ENCODE assay signal across 1 cellular context in the genomic region with DNA sequence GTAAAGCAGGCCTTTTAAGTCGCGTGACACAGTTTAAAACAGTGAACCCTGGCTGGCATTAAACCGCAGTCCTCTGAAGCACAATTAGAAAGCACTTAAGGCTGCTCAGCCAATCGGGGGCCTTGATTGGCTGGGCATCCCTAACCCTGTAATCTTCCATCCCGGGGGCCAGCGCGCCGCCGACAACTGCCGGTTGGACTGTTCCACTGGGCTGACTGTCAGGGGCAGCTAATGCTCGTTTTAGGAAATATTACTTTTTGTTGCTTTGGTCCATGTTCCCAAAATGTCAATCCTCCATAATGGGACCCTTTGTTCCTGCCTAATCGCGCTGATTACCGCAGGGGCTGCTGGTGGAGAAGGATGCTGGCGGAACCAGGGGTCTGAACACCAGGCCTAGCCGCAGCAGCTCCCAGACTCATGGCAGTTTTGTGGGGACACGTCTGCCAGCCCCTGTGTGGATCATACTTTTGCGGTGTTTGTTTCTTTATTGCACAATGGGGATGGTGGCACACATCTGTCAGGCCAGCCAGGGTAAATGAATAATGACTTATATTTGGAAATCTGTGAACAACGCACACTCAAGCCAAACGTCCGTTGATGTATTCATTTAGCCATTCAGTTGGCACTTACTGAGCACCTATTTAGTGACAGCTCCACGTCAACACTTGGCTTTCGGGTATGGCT.
TF ChIP-seq lines count a peak whose summit lies in the region.

No MANE protein-coding gene starts in this region.

TF ChIP-seq in H1, 55 proteins besides CTCF, POLR2A, EP300 and RAD21 (continued from another document):
- TF ChIP-seq CHD1 (IDR thresholded peaks at IDR 0.05; ENCODE audit: low read depth, low read length), result no peak
- TF ChIP-seq, protein P1, sequence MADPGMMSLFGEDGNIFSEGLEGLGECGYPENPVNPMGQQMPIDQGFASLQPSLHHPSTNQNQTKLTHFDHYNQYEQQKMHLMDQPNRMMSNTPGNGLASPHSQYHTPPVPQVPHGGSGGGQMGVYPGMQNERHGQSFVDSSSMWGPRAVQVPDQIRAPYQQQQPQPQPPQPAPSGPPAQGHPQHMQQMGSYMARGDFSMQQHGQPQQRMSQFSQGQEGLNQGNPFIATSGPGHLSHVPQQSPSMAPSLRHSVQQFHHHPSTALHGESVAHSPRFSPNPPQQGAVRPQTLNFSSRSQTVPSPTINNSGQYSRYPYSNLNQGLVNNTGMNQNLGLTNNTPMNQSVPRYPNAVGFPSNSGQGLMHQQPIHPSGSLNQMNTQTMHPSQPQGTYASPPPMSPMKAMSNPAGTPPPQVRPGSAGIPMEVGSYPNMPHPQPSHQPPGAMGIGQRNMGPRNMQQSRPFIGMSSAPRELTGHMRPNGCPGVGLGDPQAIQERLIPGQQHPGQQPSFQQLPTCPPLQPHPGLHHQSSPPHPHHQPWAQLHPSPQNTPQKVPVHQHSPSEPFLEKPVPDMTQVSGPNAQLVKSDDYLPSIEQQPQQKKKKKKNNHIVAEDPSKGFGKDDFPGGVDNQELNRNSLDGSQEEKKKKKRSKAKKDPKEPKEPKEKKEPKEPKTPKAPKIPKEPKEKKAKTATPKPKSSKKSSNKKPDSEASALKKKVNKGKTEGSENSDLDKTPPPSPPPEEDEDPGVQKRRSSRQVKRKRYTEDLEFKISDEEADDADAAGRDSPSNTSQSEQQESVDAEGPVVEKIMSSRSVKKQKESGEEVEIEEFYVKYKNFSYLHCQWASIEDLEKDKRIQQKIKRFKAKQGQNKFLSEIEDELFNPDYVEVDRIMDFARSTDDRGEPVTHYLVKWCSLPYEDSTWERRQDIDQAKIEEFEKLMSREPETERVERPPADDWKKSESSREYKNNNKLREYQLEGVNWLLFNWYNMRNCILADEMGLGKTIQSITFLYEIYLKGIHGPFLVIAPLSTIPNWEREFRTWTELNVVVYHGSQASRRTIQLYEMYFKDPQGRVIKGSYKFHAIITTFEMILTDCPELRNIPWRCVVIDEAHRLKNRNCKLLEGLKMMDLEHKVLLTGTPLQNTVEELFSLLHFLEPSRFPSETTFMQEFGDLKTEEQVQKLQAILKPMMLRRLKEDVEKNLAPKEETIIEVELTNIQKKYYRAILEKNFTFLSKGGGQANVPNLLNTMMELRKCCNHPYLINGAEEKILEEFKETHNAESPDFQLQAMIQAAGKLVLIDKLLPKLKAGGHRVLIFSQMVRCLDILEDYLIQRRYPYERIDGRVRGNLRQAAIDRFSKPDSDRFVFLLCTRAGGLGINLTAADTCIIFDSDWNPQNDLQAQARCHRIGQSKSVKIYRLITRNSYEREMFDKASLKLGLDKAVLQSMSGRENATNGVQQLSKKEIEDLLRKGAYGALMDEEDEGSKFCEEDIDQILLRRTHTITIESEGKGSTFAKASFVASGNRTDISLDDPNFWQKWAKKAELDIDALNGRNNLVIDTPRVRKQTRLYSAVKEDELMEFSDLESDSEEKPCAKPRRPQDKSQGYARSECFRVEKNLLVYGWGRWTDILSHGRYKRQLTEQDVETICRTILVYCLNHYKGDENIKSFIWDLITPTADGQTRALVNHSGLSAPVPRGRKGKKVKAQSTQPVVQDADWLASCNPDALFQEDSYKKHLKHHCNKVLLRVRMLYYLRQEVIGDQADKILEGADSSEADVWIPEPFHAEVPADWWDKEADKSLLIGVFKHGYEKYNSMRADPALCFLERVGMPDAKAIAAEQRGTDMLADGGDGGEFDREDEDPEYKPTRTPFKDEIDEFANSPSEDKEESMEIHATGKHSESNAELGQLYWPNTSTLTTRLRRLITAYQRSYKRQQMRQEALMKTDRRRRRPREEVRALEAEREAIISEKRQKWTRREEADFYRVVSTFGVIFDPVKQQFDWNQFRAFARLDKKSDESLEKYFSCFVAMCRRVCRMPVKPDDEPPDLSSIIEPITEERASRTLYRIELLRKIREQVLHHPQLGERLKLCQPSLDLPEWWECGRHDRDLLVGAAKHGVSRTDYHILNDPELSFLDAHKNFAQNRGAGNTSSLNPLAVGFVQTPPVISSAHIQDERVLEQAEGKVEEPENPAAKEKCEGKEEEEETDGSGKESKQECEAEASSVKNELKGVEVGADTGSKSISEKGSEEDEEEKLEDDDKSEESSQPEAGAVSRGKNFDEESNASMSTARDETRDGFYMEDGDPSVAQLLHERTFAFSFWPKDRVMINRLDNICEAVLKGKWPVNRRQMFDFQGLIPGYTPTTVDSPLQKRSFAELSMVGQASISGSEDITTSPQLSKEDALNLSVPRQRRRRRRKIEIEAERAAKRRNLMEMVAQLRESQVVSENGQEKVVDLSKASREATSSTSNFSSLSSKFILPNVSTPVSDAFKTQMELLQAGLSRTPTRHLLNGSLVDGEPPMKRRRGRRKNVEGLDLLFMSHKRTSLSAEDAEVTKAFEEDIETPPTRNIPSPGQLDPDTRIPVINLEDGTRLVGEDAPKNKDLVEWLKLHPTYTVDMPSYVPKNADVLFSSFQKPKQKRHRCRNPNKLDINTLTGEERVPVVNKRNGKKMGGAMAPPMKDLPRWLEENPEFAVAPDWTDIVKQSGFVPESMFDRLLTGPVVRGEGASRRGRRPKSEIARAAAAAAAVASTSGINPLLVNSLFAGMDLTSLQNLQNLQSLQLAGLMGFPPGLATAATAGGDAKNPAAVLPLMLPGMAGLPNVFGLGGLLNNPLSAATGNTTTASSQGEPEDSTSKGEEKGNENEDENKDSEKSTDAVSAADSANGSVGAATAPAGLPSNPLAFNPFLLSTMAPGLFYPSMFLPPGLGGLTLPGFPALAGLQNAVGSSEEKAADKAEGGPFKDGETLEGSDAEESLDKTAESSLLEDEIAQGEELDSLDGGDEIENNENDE (IDR thresholded peaks at IDR 0.05; ENCODE audit: insufficient replicate concordance, low read length), result no peak
- TF ChIP-seq SUZ12 (IDR thresholded peaks at IDR 0.05; ENCODE audit: low read length), result no peak
- no peak for TF ChIP-seq CBX8 (IDR thresholded peaks at IDR 0.05; ENCODE audit: borderline replicate concordance, low read depth, low read length)
- TF ChIP-seq KDM4A (IDR thresholded peaks at IDR 0.05; ENCODE audit: low read depth, low read length, severe bottlenecking), result no peak
- TF ChIP-seq RBBP5 (IDR thresholded peaks at IDR 0.05; ENCODE audit: borderline replicate concordance, low read depth, low read length), result no peak
- no peak for TF ChIP-seq ASH2L (IDR thresholded peaks at IDR 0.05; ENCODE audit: low read length)
- TF ChIP-seq JUND (IDR thresholded peaks at IDR 0.05; ENCODE audit: low read length), result no peak
- no peak for TF ChIP-seq BCL11A (IDR thresholded peaks at IDR 0.05; ENCODE audit: low read depth in 2 of 2, low read length in 2 of 2)
- TF ChIP-seq, protein P2, sequence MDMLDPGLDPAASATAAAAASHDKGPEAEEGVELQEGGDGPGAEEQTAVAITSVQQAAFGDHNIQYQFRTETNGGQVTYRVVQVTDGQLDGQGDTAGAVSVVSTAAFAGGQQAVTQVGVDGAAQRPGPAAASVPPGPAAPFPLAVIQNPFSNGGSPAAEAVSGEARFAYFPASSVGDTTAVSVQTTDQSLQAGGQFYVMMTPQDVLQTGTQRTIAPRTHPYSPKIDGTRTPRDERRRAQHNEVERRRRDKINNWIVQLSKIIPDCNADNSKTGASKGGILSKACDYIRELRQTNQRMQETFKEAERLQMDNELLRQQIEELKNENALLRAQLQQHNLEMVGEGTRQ (IDR thresholded peaks at IDR 0.05; ENCODE audit: low read length), result no peak
- no peak for TF ChIP-seq SIX5 (IDR thresholded peaks at IDR 0.05; ENCODE audit: low read depth, low read length)
- TF ChIP-seq CBX5 (IDR thresholded peaks at IDR 0.05; ENCODE audit: low read depth, low read length), result no peak
- TF ChIP-seq, protein P3, sequence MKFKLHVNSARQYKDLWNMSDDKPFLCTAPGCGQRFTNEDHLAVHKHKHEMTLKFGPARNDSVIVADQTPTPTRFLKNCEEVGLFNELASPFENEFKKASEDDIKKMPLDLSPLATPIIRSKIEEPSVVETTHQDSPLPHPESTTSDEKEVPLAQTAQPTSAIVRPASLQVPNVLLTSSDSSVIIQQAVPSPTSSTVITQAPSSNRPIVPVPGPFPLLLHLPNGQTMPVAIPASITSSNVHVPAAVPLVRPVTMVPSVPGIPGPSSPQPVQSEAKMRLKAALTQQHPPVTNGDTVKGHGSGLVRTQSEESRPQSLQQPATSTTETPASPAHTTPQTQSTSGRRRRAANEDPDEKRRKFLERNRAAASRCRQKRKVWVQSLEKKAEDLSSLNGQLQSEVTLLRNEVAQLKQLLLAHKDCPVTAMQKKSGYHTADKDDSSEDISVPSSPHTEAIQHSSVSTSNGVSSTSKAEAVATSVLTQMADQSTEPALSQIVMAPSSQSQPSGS (IDR thresholded peaks at IDR 0.05; ENCODE audit: low read length), result no peak
- no peak for TF ChIP-seq SP4 (IDR thresholded peaks at IDR 0.05; ENCODE audit: low read length)
- TF ChIP-seq SP1 (IDR thresholded peaks at IDR 0.05; ENCODE audit: low read depth, low read length), result no peak
- TF ChIP-seq RNF2 (IDR thresholded peaks at IDR 0.05; ENCODE audit: borderline replicate concordance, low read depth, low read length, missing control alignments, poor library complexity, severe bottlenecking), result no peak
